In the genomic region with DNA sequence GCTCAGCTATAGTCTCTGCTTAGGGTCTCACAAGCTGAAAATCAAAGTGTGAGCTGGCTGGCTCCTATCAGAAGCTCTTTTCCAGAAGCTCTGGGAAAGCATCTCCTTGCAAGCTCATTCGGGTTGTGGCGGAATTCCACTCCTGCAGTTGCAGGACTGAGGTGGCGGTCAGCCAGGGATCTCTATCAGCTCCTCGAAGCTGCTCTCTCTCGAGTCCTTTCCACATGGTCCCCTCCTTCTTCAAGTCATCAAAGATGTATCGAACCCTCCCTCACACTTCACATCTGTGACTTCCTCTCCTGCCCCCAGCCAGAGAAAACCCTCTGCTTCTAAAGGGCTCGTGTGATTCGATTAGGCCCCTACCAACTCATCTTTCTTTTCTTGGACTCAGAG, we compare ENCODE assay signal across 10 cellular contexts.
DNase-seq lines count a peak whose midpoint lies in the region; ATAC-seq, FAIRE-seq and TF ChIP-seq lines count a peak whose summit lies in the region.
"Had no signal": no experiment of that assay in that cellular context is flagged by ENCODE, and none has a peak within 500 bp of the region (broad histone marks: within the 10 kb centered on the region; RNA-seq: fewer than 3 reads in every experiment).

No MANE protein-coding gene starts in this region.

- H3K9me3 ChIP-seq in lung (ENCODE audit: control insufficient read depth in 2 of 2, insufficient read depth in 1 of 2, low read length in 1 of 2) (peaks cover 0 to 3% of the 10 kb centered on the region in 2 donors), testis (no peaks in the 10 kb centered on the region)

- intact Hi-C loops in testis (cut with DNase I; ENCODE audit: low total_unique reads), result no loop called here

- H3K36me3 ChIP-seq in lung (ENCODE audit: control insufficient read depth in 2 of 2, insufficient read depth in 2 of 2, low read length in 2 of 2), result no peaks in the 10 kb centered on the region
- H3K36me3 ChIP-seq in testis (ENCODE audit: low read depth, missing control alignments), result no peaks in the 10 kb centered on the region

- TF ChIP-seq CTCF in coronary artery (IDR thresholded peaks at IDR 0.05) (no peak), lung (IDR thresholded peaks at IDR 0.05; ENCODE audit: control extremely low read depth, extremely low read depth) (no peak), testis (IDR thresholded peaks at IDR 0.05) (no peak)

- peak; percentile 29 for DNase-seq in NCI-H226
- no peak for DNase-seq in coronary artery (ENCODE audit: low spot score)
- DNase-seq in lung (ENCODE audit: low spot score), result no peak
- DNase-seq in testis, result peak; percentile 62
- DNase-seq in HTR-8/SVneo (ENCODE audit: insufficient read length, low spot score), result no peak
- DNase-seq in activated CD4-positive, CD25-positive, alpha-beta regulatory T cell (lab: John Stamatoyannopoulos, UW), result no peak
- no peak for DNase-seq in NCI-H748 treated with DMSO at 0.1 percent for 48 hours (lab: John Stamatoyannopoulos, UW)
- DNase-seq: central memory CD4-positive, alpha-beta T cell; NCI-H524 had no signal

- H3K27me3 ChIP-seq in lung (ENCODE audit: control insufficient read depth, insufficient read depth), result no peaks in the 10 kb centered on the region
- no peaks in the 10 kb centered on the region for H3K27me3 ChIP-seq in testis

- 51 to 58% methylated on average over 8 of the region's 8 CpGs for WGBS in lung, 2 donors
- 43 to 54% methylated on average over 8 of the region's 8 CpGs for WGBS in testis, 2 donors

- no peak for FAIRE-seq in HTR-8/SVneo (lab: Jason Lieb, UNC)

- H3K4me1 ChIP-seq in lung (ENCODE audit: control insufficient read depth in 2 of 2, insufficient read depth in 2 of 2, low read length in 2 of 2), result peaks cover 0 to 36% of the 10 kb centered on the region in 2 donors
- H3K4me1 ChIP-seq in testis, result peaks cover 57% of the 10 kb centered on the region

- H3K27ac ChIP-seq in coronary artery (peak overlapping the region; percentile 94 to 99), lung (ENCODE audit: low read depth in 1 of 2, low read length in 1 of 2) (peak overlapping the region; percentile 44 to 80), testis (peak overlapping the region; percentile 66 to 93)

- H3K4me3 ChIP-seq in coronary artery (no peak overlapping the region), lung (no peak overlapping the region), testis (no peak overlapping the region)

- no peak for TF ChIP-seq POLR2A in testis (IDR thresholded peaks at IDR 0.05)

- ATAC-seq in lung (ENCODE audit: insufficient read depth, low FRiP score) (no peak), GM21717 (IDR thresholded peaks at IDR 0.05; ENCODE audit: unreplicated experiment) (no peak)

Comparison
In these comparisons a context has a peak if more than half of its experiments do, and no peak if none do; other contexts are left out.
1. DNase-seq: peak in NCI-H226 (single experiment) and testis (single experiment); none in coronary artery (single experiment), lung (single experiment), HTR-8/SVneo (single experiment), activated CD4-positive, CD25-positive, alpha-beta regulatory T cell (0 of 4) and NCI-H748 treated with DMSO at 0.1 percent for 48 hours (single experiment).
2. Peak in every context shown above with its lines, with median percentiles within 50 percentile points of each other: H3K27ac ChIP-seq.